In the genomic region with DNA sequence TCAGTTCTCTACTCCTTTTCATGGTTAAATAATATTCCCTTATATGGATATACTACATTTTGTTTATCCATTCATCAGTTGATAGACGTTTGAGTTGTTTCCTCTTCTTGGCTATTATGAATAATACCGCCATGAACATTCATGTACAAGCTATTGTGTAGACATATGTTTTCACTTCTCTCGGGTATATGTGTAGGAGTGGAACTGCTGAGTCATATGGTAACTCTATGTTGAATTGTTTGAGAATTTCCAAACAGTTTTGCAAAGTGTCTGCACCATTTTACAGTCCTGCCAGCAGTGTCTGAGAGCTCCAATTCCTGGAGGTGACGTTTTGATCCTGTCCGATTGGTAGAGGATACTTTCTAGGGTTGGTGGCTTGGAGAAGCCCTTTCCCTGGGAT, we compare ENCODE assay signal across 18 cellular contexts. TPM values are rescaled to one million over a fixed set of nuclear protein-coding genes. Genes with fewer than 3 reads are reported as not detected.
DNase-seq lines count a peak whose midpoint lies in the region; ATAC-seq and TF ChIP-seq lines count a peak whose summit lies in the region.
"Had no signal": no experiment of that assay in that cellular context is flagged by ENCODE, and none has a peak within 500 bp of the region (broad histone marks: within the 10 kb centered on the region; RNA-seq: fewer than 3 reads in every experiment).

No MANE protein-coding gene starts in this region.

- H3K4me3 ChIP-seq in astrocyte of the spinal cord (ENCODE audit: low read depth, low read length) (no peak overlapping the region), breast epithelium (no peak overlapping the region)
- H3K4me3 ChIP-seq: lower lobe of right lung, PC-9, stomach had no signal

- no peak overlapping the region for H3K27ac ChIP-seq in breast epithelium
- H3K27ac ChIP-seq: lower lobe of right lung, parathyroid adenoma, PC-9, stomach had no signal

- peak; percentile 48 for ATAC-seq in GM19023 (IDR thresholded peaks at IDR 0.05; ENCODE audit: unreplicated experiment)
- peak; percentile 80 for ATAC-seq in HG03060 (IDR thresholded peaks at IDR 0.05; ENCODE audit: low read depth, unreplicated experiment)
- ATAC-seq: lower lobe of right lung had no signal

- H3K27me3 Mint-ChIP-seq in CD14-positive monocyte (ENCODE audit: low read depth in 3 of 3), result peaks cover 1 to 5% (median 2%) of the 10 kb centered on the region in 3 donors

- TF ChIP-seq POLR2A in breast epithelium (IDR thresholded peaks at IDR 0.05), result no peak

- no peaks in the 10 kb centered on the region for H3K9me3 ChIP-seq in breast epithelium
- H3K9me3 ChIP-seq: lower lobe of right lung, stomach had no signal

- TF ChIP-seq CTCF in astrocyte of the spinal cord (IDR thresholded peaks at IDR 0.05; ENCODE audit: low read depth, low read length) (no peak), CD14-positive monocyte (IDR thresholded peaks at IDR 0.05) (no peak), breast epithelium (IDR thresholded peaks at IDR 0.05) (no peak)

- H3K36me3 ChIP-seq in breast epithelium, result no peaks in the 10 kb centered on the region
- H3K36me3 ChIP-seq: lower lobe of right lung, stomach had no signal

- H3K27me3 ChIP-seq in breast epithelium, result peaks cover 0 to 70% of the 10 kb centered on the region in 2 donors
- H3K27me3 ChIP-seq: stomach had no signal

- in situ Hi-C loops in astrocyte of the spinal cord (cut with HindIII; ENCODE audit: low sequenced_read_pairs), result no loop called here

- no peaks in the 10 kb centered on the region for H3K36me3 Mint-ChIP-seq in CD14-positive monocyte
- H3K36me3 Mint-ChIP-seq: CD4-positive, alpha-beta memory T cell had no signal

- H3K4me1 ChIP-seq in breast epithelium, result no peaks in the 10 kb centered on the region
- H3K4me1 ChIP-seq: lower lobe of right lung, parathyroid adenoma, stomach had no signal

- H3K27ac Mint-ChIP-seq in CD14-positive monocyte, result no peak overlapping the region
- H3K27ac Mint-ChIP-seq: CD4-positive, alpha-beta memory T cell had no signal

- no peak overlapping the region for H3K4me3 Mint-ChIP-seq in CD14-positive monocyte
- H3K4me3 Mint-ChIP-seq: CD4-positive, alpha-beta memory T cell had no signal

- intact Hi-C loops in CD14-positive monocyte (cut with micrococcal nuclease), result no loop called here
- intact Hi-C loops in breast epithelium (cut with DNase I; ENCODE audit: low total_unique reads), result no loop called here

- peak; percentile 57 for DNase-seq in EH (ENCODE audit: low read depth)
- DNase-seq in astrocyte of the spinal cord (ENCODE audit: low read depth, low spot score), result peak; percentile 12
- DNase-seq in SHP77 treated with DMSO at 0.1 percent for 48 hours (lab: John Stamatoyannopoulos, UW), result no peak
- DNase-seq in CD14-positive monocyte (ENCODE audit: low spot score), result no peak
- no peak for DNase-seq in breast epithelium (ENCODE audit: low spot score in 2 of 2)
- DNase-seq in foreskin melanocyte, result no peak
- DNase-seq: activated CD8-positive, alpha-beta memory T cell treated with anti-CD3 and anti-CD28 coated beads, Interleukin-2, amount 50 U/mL, for 48 hours; caudate nucleus; CD4-positive, alpha-beta memory T cell; lower lobe of right lung; NCI-H1930; PC-9; stimulated activated CD4-positive, alpha-beta T cell treated with anti-CD3 and anti-CD28 coated beads, Interleukin-2, amount 100 ng/mL, for 24 hours; stomach; T1000 had no signal

- no peaks in the 10 kb centered on the region for H3K9me3 Mint-ChIP-seq in CD14-positive monocyte
- H3K9me3 Mint-ChIP-seq: CD4-positive, alpha-beta memory T cell had no signal

- no peaks in the 10 kb centered on the region for H3K4me1 Mint-ChIP-seq in CD14-positive monocyte
- H3K4me1 Mint-ChIP-seq: CD4-positive, alpha-beta memory T cell had no signal

RNA-seq across cellular contexts. Expression of a gene that starts 23.6 kb away (rescaled TPM):
- polyA plus RNA-seq in CD14-positive monocyte, result not detected
- not detected for total RNA-seq in breast epithelium
- total RNA-seq: CD4-positive, alpha-beta memory T cell; lower lobe of right lung; stomach had no signal
- polyA plus RNA-seq: CD4-positive, alpha-beta memory T cell; stomach had no signal

Comparison
In these comparisons a context has a peak if more than half of its experiments do, and no peak if none do; other contexts are left out.
1. DNase-seq: peak in EH (single experiment) and astrocyte of the spinal cord (single experiment); none in SHP77 treated with DMSO at 0.1 percent for 48 hours (single experiment), CD14-positive monocyte (single experiment), breast epithelium (0 of 2) and foreskin melanocyte (single experiment).